ENCODE assay signal across 13 cellular contexts in genomic region chr7:539731-540411, GRCh38. TPM values are rescaled to one million over a fixed set of nuclear protein-coding genes. Genes with fewer than 3 reads are reported as not detected.
DNase-seq lines count a peak whose midpoint lies in the region; ATAC-seq and TF ChIP-seq lines count a peak whose summit lies in the region.
"Had no signal": no experiment of that assay in that cellular context is flagged by ENCODE, and none has a peak within 500 bp of the region (broad histone marks: within the 10 kb centered on the region; RNA-seq: fewer than 3 reads in every experiment).

No MANE protein-coding gene starts in this region.

- TF ChIP-seq CTCF in endodermal cell (conservative IDR thresholded peaks at IDR 0.05): no peak
- TF ChIP-seq CTCF in nephron progenitor cell (IDR thresholded peaks at IDR 0.05): no peak

- WGBS in endodermal cell (ENCODE audit: insufficient coverage in 1 of 2, insufficient read length in 1 of 2), 2 experiments: 78 to 87% methylated on average over 9 to 14 of the region's 17 CpGs

- H3K36me3 Mint-ChIP-seq in endodermal cell (ENCODE audit: low read depth): no peaks in the 10 kb centered on the region
- H3K36me3 Mint-ChIP-seq in nephron progenitor cell (ENCODE audit: low read depth): no peaks in the 10 kb centered on the region
- H3K36me3 Mint-ChIP-seq: T-cell had no signal

- H3K27ac Mint-ChIP-seq in endodermal cell: peak overlapping the region; percentile 22
- no peak overlapping the region for H3K27ac Mint-ChIP-seq in nephron progenitor cell
- H3K27ac Mint-ChIP-seq: T-cell had no signal

- peak; percentile 88 for DNase-seq in EL
- DNase-seq in NCI-H526 (lab: John Stamatoyannopoulos, UW): peak; percentile 34 to 82
- peak; percentile 70 for DNase-seq in endodermal cell
- DNase-seq in nephron progenitor cell: peak; percentile 28
- no peak for DNase-seq in GOT3 (lab: John Stamatoyannopoulos, UW)
- DNase-seq in NCI-H748 treated with DMSO at 0.1 percent for 48 hours (lab: John Stamatoyannopoulos, UW): no peak
- no peak for DNase-seq in cortex of kidney (lab: John Stamatoyannopoulos, UW)
- DNase-seq: activated T-cell treated with anti-CD3 and anti-CD28 coated beads, Interleukin-2, amount 50 U/mL, for 4 hours; dorsolateral prefrontal cortex; left ventricle myocardium inferior; NCI-H1048; T-cell had no signal

- H3K4me3 Mint-ChIP-seq in endodermal cell (no peak overlapping the region), nephron progenitor cell (no peak overlapping the region)
- H3K4me3 Mint-ChIP-seq: activated T-cell treated with anti-CD3 and anti-CD28 coated beads, Interleukin-2, amount 50 U/mL, for 4 hours; T-cell had no signal

- peaks cover 4% of the 10 kb centered on the region for H3K4me1 Mint-ChIP-seq in endodermal cell
- peaks cover 31% of the 10 kb centered on the region for H3K4me1 Mint-ChIP-seq in nephron progenitor cell
- H3K4me1 Mint-ChIP-seq: T-cell had no signal

- H3K9me3 Mint-ChIP-seq in endodermal cell: no peaks in the 10 kb centered on the region
- no peaks in the 10 kb centered on the region for H3K9me3 Mint-ChIP-seq in nephron progenitor cell
- H3K9me3 Mint-ChIP-seq: activated T-cell treated with anti-CD3 and anti-CD28 coated beads, Interleukin-2, amount 50 U/mL, for 4 hours; T-cell had no signal

- H3K9ac ChIP-seq in endodermal cell (ENCODE audit: extremely low read depth, low read length, poor library complexity, severe bottlenecking): no peak overlapping the region

- H3K9me3 ChIP-seq in endodermal cell (ENCODE audit: control insufficient read depth, low read length): no peaks in the 10 kb centered on the region

- H3K27me3 Mint-ChIP-seq in endodermal cell (ENCODE audit: insufficient read depth) (peaks cover 1% of the 10 kb centered on the region), nephron progenitor cell (ENCODE audit: low read depth, poor library complexity) (peaks cover 5% of the 10 kb centered on the region)

- no peaks in the 10 kb centered on the region for H3K4me1 ChIP-seq in endodermal cell (ENCODE audit: control insufficient read depth, insufficient read depth, low read length)

- H3K27ac ChIP-seq in endodermal cell (ENCODE audit: low read depth, low read length): no peak overlapping the region
- H3K27ac ChIP-seq: dorsolateral prefrontal cortex, left ventricle myocardium inferior had no signal

- H3K27me3 ChIP-seq in endodermal cell (ENCODE audit: control insufficient read depth, insufficient read depth, low read length, poor library complexity, severe bottlenecking): no peaks in the 10 kb centered on the region
- H3K27me3 ChIP-seq: dorsolateral prefrontal cortex had no signal

- H3K4me3 ChIP-seq in endodermal cell (ENCODE audit: low read length): no peak overlapping the region
- H3K4me3 ChIP-seq: dorsolateral prefrontal cortex, left ventricle myocardium inferior had no signal

- no peaks in the 10 kb centered on the region for H3K36me3 ChIP-seq in endodermal cell (ENCODE audit: control insufficient read depth, insufficient read depth, low read length)
- H3K36me3 ChIP-seq: left ventricle myocardium inferior had no signal

- ATAC-seq in HG02981 (IDR thresholded peaks at IDR 0.05; ENCODE audit: unreplicated experiment): no peak
- ATAC-seq: activated T-cell treated with anti-CD3 and anti-CD28 coated beads, Interleukin-2, amount 50 U/mL, for 4 hours; T-cell had no signal

RNA-seq across cellular contexts. Expression of gene PDGFA, which starts 20.2 kb away (rescaled TPM):
- 10 to 100 TPM; 11.9 to 24.1 TPM for total RNA-seq in endodermal cell
- polyA plus RNA-seq in endodermal cell (2013, experiment 1 of 2): 7.7 TPM
- polyA plus RNA-seq in endodermal cell (2013, experiment 2 of 2): 5.3 TPM

Comparison
In these comparisons a context has a peak if more than half of its experiments do, and no peak if none do; other contexts are left out.
1. DNase-seq: peak in EL (single experiment), NCI-H526 (2 of 2), endodermal cell (single experiment) and nephron progenitor cell (single experiment); none in GOT3 (single experiment), NCI-H748 treated with DMSO at 0.1 percent for 48 hours (single experiment) and cortex of kidney (single experiment).